Comparison of ENCODE assay signal across 30 cellular contexts in genomic region chr2:197033222-197033621, GRCh38.
DNase-seq lines count a peak whose midpoint lies in the region; ATAC-seq, FAIRE-seq and TF ChIP-seq lines count a peak whose summit lies in the region.
"Had no signal": no experiment of that assay in that cellular context is flagged by ENCODE, and none has a peak within 500 bp of the region (broad histone marks: within the 10 kb centered on the region; RNA-seq: fewer than 3 reads in every experiment).

No MANE protein-coding gene starts in this region.

- H3K27ac Mint-ChIP-seq in activated CD4-positive, alpha-beta memory T cell treated with anti-CD3 and anti-CD28 coated beads for 36 hours, result peak overlapping the region; percentile 46
- H3K27ac Mint-ChIP-seq in activated CD4-positive, alpha-beta memory T cell treated with anti-CD3 and anti-CD28 coated beads, Interleukin-2, amount 10 ng/mL, durations not matched to agents 7 days and 5 days, result no peak overlapping the region
- peak overlapping the region; percentile 73 for H3K27ac Mint-ChIP-seq in CD8-positive, alpha-beta T cell
- H3K27ac Mint-ChIP-seq in immature natural killer cell (peak overlapping the region in 4 of 6 donors; percentile 4 to 76 (median 14)), Caco-2 (ENCODE audit: unreplicated experiment) (no peak overlapping the region)
- H3K27ac Mint-ChIP-seq: nephron progenitor cell; T-helper 1 cell treated with Interleukin-12 subunit alpha and Interleukin-12 subunit beta and Interleukin-4 antibody, amounts not matched to agents 30 μg/mL and 1 μg/mL, for 36 hours had no signal

- no peak for FAIRE-seq in RCC 7860 (lab: Jason Lieb, UNC)
- FAIRE-seq: A549, GM12878, pancreas, urothelium cell line had no signal

- peaks cover 30% of the 10 kb centered on the region for H3K36me3 ChIP-seq in CD8-positive, alpha-beta T cell (ENCODE audit: insufficient read depth, low read length)
- H3K36me3 ChIP-seq in Caco-2 (ENCODE audit: control insufficient read depth, insufficient read depth, low read length), result no peaks in the 10 kb centered on the region
- H3K36me3 ChIP-seq: HAP-1, pancreas, right atrium auricular region, SJSA1 had no signal

- POLR2A ChIA-PET in activated CD4-positive, alpha-beta memory T cell treated with anti-CD3 and anti-CD28 coated beads for 36 hours (lab: Charles Lee), result no interaction called here
- POLR2A ChIA-PET in activated CD4-positive, alpha-beta memory T cell treated with anti-CD3 and anti-CD28 coated beads, Interleukin-2, amount 10 ng/mL, durations not matched to agents 7 days and 5 days (lab: Charles Lee), result no interaction called here
- POLR2A ChIA-PET in CD8-positive, alpha-beta T cell (lab: Charles Lee), result interaction anchor here (0.6 to 2.1 kb wide), 2 partner anchors 13 to 165 kb away, joined by 4 to 6 read pairs; no protein-coding TSS in a partner anchor
- POLR2A ChIA-PET in Caco-2 (lab: Charles Lee), result no interaction called here

- no peaks in the 10 kb centered on the region for H3K27me3 ChIP-seq in CD8-positive, alpha-beta T cell (ENCODE audit: insufficient read depth, low read length)
- H3K27me3 ChIP-seq in Caco-2 (replicated peaks; ENCODE audit: control insufficient read depth, insufficient read depth, low read length), result no peaks in the 10 kb centered on the region
- H3K27me3 ChIP-seq: pancreas, right atrium auricular region, SJSA1, spleen, testis had no signal

- TF ChIP-seq CTCF in CD8-positive, alpha-beta T cell (IDR thresholded peaks at IDR 0.05), result no peak
- no peak for TF ChIP-seq CTCF in Caco-2 (IDR thresholded peaks at IDR 0.05; ENCODE audit: insufficient read depth in 1 of 2, low read depth in 1 of 2, low read length in 1 of 2, severe bottlenecking in 1 of 2, unreplicated experiment in 1 of 2)

- intact Hi-C loops in activated CD4-positive, alpha-beta memory T cell treated with anti-CD3 and anti-CD28 coated beads for 36 hours (cut with micrococcal nuclease), result no loop called here
- intact Hi-C loops in CD8-positive, alpha-beta T cell (cut with DNase I, micrococcal nuclease), result no loop called here
- intact Hi-C loops in Caco-2 (cut with micrococcal nuclease; ENCODE audit: unreplicated experiment), result no loop called here

- no peak overlapping the region for H3K27ac ChIP-seq in CD8-positive, alpha-beta T cell (ENCODE audit: low read depth, low read length)
- H3K27ac ChIP-seq: A549, pancreas, right atrium auricular region, SJSA1, spleen, testis had no signal

- ATAC-seq in CD8-positive, alpha-beta T cell, result no peak
- no peak for ATAC-seq in HG03108 (IDR thresholded peaks at IDR 0.05; ENCODE audit: unreplicated experiment)
- ATAC-seq: A549; GM12878; left lobe of liver; pancreas; stimulated activated memory B cell treated with anti-CD40 and anti-IgM and Interleukin-4, amounts not matched to agents 10 μg/mL and 1 μg/mL and 100 μg/mL, for 72 hours had no signal

- H3K27me3 Mint-ChIP-seq in activated CD4-positive, alpha-beta memory T cell treated with anti-CD3 and anti-CD28 coated beads for 36 hours, result no peaks in the 10 kb centered on the region
- no peaks in the 10 kb centered on the region for H3K27me3 Mint-ChIP-seq in activated CD4-positive, alpha-beta memory T cell treated with anti-CD3 and anti-CD28 coated beads, Interleukin-2, amount 10 ng/mL, durations not matched to agents 7 days and 5 days
- no peaks in the 10 kb centered on the region for H3K27me3 Mint-ChIP-seq in CD8-positive, alpha-beta T cell (ENCODE audit: low read depth)
- peaks cover 4 to 12% (median 9%) of the 10 kb centered on the region in 3 donors for H3K27me3 Mint-ChIP-seq in immature natural killer cell (ENCODE audit: low read depth in 3 of 3)
- H3K27me3 Mint-ChIP-seq in Caco-2 (ENCODE audit: insufficient read depth, unreplicated experiment), result peaks cover 3% of the 10 kb centered on the region
- H3K27me3 Mint-ChIP-seq: stimulated activated memory B cell treated with anti-CD40 and anti-IgM and Interleukin-4, amounts not matched to agents 10 μg/mL and 1 μg/mL and 100 μg/mL, for 72 hours had no signal

- DNase-seq in activated CD4-positive, alpha-beta memory T cell treated with anti-CD3 and anti-CD28 coated beads for 36 hours, result no peak
- no peak for DNase-seq in activated CD4-positive, alpha-beta memory T cell treated with anti-CD3 and anti-CD28 coated beads, Interleukin-2, amount 10 ng/mL, durations not matched to agents 7 days and 5 days
- DNase-seq in CD8-positive, alpha-beta T cell, result no peak
- peak; percentile 14 for DNase-seq in RCC 7860 (ENCODE audit: low spot score)
- DNase-seq in immature natural killer cell, result no peak
- no peak for DNase-seq in Caco-2
- DNase-seq in HT-29 (ENCODE audit: low spot score), result no peak
- DNase-seq: activated T-cell treated with anti-CD3 and anti-CD28 coated beads, Interleukin-2, amount 50 U/mL, for 4 hours; COR-L47; DMS79 treated with DMSO at 0.1 percent for 48 hours; erythroblast; foreskin melanocyte; NCI-H1092; NCI-H187; NCI-H69; nephron progenitor cell; pancreas; spleen; stimulated activated CD4-positive, alpha-beta T cell treated with anti-CD3 and anti-CD28 coated beads, Interleukin-2, amount 100 ng/mL, for 48 hours; testis had no signal

- no peak overlapping the region for H3K4me3 ChIP-seq in CD8-positive, alpha-beta T cell (ENCODE audit: low read depth, low read length)
- no peak overlapping the region for H3K4me3 ChIP-seq in Caco-2 (ENCODE audit: low read depth, low read length)
- H3K4me3 ChIP-seq: A549, GM12878, HAP-1, pancreas, right atrium auricular region, SJSA1, spleen, testis had no signal

- peaks cover 47% of the 10 kb centered on the region for H3K36me3 Mint-ChIP-seq in activated CD4-positive, alpha-beta memory T cell treated with anti-CD3 and anti-CD28 coated beads for 36 hours
- peaks cover 83% of the 10 kb centered on the region for H3K36me3 Mint-ChIP-seq in activated CD4-positive, alpha-beta memory T cell treated with anti-CD3 and anti-CD28 coated beads, Interleukin-2, amount 10 ng/mL, durations not matched to agents 7 days and 5 days (ENCODE audit: low read depth)
- H3K36me3 Mint-ChIP-seq in CD8-positive, alpha-beta T cell, result peaks cover 91% of the 10 kb centered on the region
- H3K36me3 Mint-ChIP-seq in immature natural killer cell (peaks cover 21 to 31% (median 24%) of the 10 kb centered on the region in 3 donors), Caco-2 (ENCODE audit: insufficient read depth, unreplicated experiment) (no peaks in the 10 kb centered on the region)

- peaks cover 47% of the 10 kb centered on the region for H3K4me1 Mint-ChIP-seq in activated CD4-positive, alpha-beta memory T cell treated with anti-CD3 and anti-CD28 coated beads for 36 hours (ENCODE audit: low read depth)
- H3K4me1 Mint-ChIP-seq in activated CD4-positive, alpha-beta memory T cell treated with anti-CD3 and anti-CD28 coated beads, Interleukin-2, amount 10 ng/mL, durations not matched to agents 7 days and 5 days, result peaks cover 24% of the 10 kb centered on the region
- peaks cover 51% of the 10 kb centered on the region for H3K4me1 Mint-ChIP-seq in CD8-positive, alpha-beta T cell (ENCODE audit: low read depth)
- H3K4me1 Mint-ChIP-seq in immature natural killer cell, result peaks cover 34 to 68% of the 10 kb centered on the region in 2 donors
- no peaks in the 10 kb centered on the region for H3K4me1 Mint-ChIP-seq in Caco-2 (ENCODE audit: low read depth, unreplicated experiment)
- H3K4me1 Mint-ChIP-seq: nephron progenitor cell had no signal

- H3K9me3 Mint-ChIP-seq in activated CD4-positive, alpha-beta memory T cell treated with anti-CD3 and anti-CD28 coated beads for 36 hours, result no peaks in the 10 kb centered on the region
- peaks cover 13% of the 10 kb centered on the region for H3K9me3 Mint-ChIP-seq in activated CD4-positive, alpha-beta memory T cell treated with anti-CD3 and anti-CD28 coated beads, Interleukin-2, amount 10 ng/mL, durations not matched to agents 7 days and 5 days
- H3K9me3 Mint-ChIP-seq in CD8-positive, alpha-beta T cell, result no peaks in the 10 kb centered on the region
- H3K9me3 Mint-ChIP-seq in immature natural killer cell, result no peaks in the 10 kb centered on the region
- peaks cover 10% of the 10 kb centered on the region for H3K9me3 Mint-ChIP-seq in Caco-2 (ENCODE audit: unreplicated experiment)
- H3K9me3 Mint-ChIP-seq: activated T-cell treated with anti-CD3 and anti-CD28 coated beads, Interleukin-2, amount 50 U/mL, for 4 hours; stimulated activated memory B cell treated with anti-CD40 and anti-IgM and Interleukin-4, amounts not matched to agents 10 μg/mL and 1 μg/mL and 100 μg/mL, for 72 hours had no signal

- H3K9me3 ChIP-seq in CD8-positive, alpha-beta T cell (ENCODE audit: low read length), result no peaks in the 10 kb centered on the region
- H3K9me3 ChIP-seq in Caco-2, result no peaks in the 10 kb centered on the region
- H3K9me3 ChIP-seq: HAP-1, pancreas, right atrium auricular region, SJSA1, spleen, testis had no signal

- no TSS peak for BruUV-seq in Caco-2 (replicated peaks; lab: Mats Ljungman, UMichigan)

- peaks cover 14% of the 10 kb centered on the region for H3K4me1 ChIP-seq in CD8-positive, alpha-beta T cell (ENCODE audit: insufficient read depth, low read length)
- no peaks in the 10 kb centered on the region for H3K4me1 ChIP-seq in Caco-2
- H3K4me1 ChIP-seq: A549, HAP-1, testis had no signal

- H3K4me3 Mint-ChIP-seq in activated CD4-positive, alpha-beta memory T cell treated with anti-CD3 and anti-CD28 coated beads for 36 hours, result no peak overlapping the region
- no peak overlapping the region for H3K4me3 Mint-ChIP-seq in activated CD4-positive, alpha-beta memory T cell treated with anti-CD3 and anti-CD28 coated beads, Interleukin-2, amount 10 ng/mL, durations not matched to agents 7 days and 5 days
- no peak overlapping the region for H3K4me3 Mint-ChIP-seq in CD8-positive, alpha-beta T cell
- H3K4me3 Mint-ChIP-seq in immature natural killer cell (no peak overlapping the region), Caco-2 (ENCODE audit: unreplicated experiment) (no peak overlapping the region)
- H3K4me3 Mint-ChIP-seq: activated T-cell treated with anti-CD3 and anti-CD28 coated beads, Interleukin-2, amount 50 U/mL, for 4 hours; nephron progenitor cell; stimulated activated memory B cell treated with anti-CD40 and anti-IgM and Interleukin-4, amounts not matched to agents 10 μg/mL and 1 μg/mL and 100 μg/mL, for 72 hours; T-helper 1 cell treated with Interleukin-12 subunit alpha and Interleukin-12 subunit beta and Interleukin-4 antibody, amounts not matched to agents 30 μg/mL and 1 μg/mL, for 36 hours had no signal

- CTCF ChIA-PET in activated CD4-positive, alpha-beta memory T cell treated with anti-CD3 and anti-CD28 coated beads for 36 hours (lab: Charles Lee), result interaction anchor here (0.6 kb wide), 1 partner anchor 948 kb away, joined by 3 read pairs; no protein-coding TSS in a partner anchor
- CTCF ChIA-PET in activated CD4-positive, alpha-beta memory T cell treated with anti-CD3 and anti-CD28 coated beads, Interleukin-2, amount 10 ng/mL, durations not matched to agents 7 days and 5 days (lab: Charles Lee), result no interaction called here
- CTCF ChIA-PET in CD8-positive, alpha-beta T cell (lab: Charles Lee), result interaction anchor here (0.6 kb wide), 1 partner anchor 732 kb away, joined by 3 read pairs; no protein-coding TSS in a partner anchor
- CTCF ChIA-PET in Caco-2 (lab: Charles Lee), result no interaction called here

Comparison
In these comparisons a context has a peak if more than half of its experiments do, and no peak if none do; other contexts are left out.
1. H3K27ac Mint-ChIP-seq: peak in activated CD4-positive, alpha-beta memory T cell treated with anti-CD3 and anti-CD28 coated beads for 36 hours (single experiment), CD8-positive, alpha-beta T cell (single experiment) and immature natural killer cell (4 of 6); none in activated CD4-positive, alpha-beta memory T cell treated with anti-CD3 and anti-CD28 coated beads, Interleukin-2, amount 10 ng/mL, durations not matched to agents 7 days and 5 days (single experiment) and Caco-2 (single experiment).
2. CTCF ChIA-PET loops: an anchor here in activated CD4-positive, alpha-beta memory T cell treated with anti-CD3 and anti-CD28 coated beads for 36 hours (0.6 kb wide) and CD8-positive, alpha-beta T cell (0.6 kb wide); none called in activated CD4-positive, alpha-beta memory T cell treated with anti-CD3 and anti-CD28 coated beads, Interleukin-2, amount 10 ng/mL, durations not matched to agents 7 days and 5 days and Caco-2.